Comparison of ENCODE assay signal across 12 cellular contexts in genomic region chr18:28013064-28013463, GRCh38.
DNase-seq lines count a peak whose midpoint lies in the region; ATAC-seq and TF ChIP-seq lines count a peak whose summit lies in the region.
"Had no signal": no experiment of that assay in that cellular context is flagged by ENCODE, and none has a peak within 500 bp of the region (broad histone marks: within the 10 kb centered on the region; RNA-seq: fewer than 3 reads in every experiment).

No MANE protein-coding gene starts in this region.

- H3K4me2 ChIP-seq in GM23338 (no peak overlapping the region), hepatocyte (no peak overlapping the region)

- no peaks in the 10 kb centered on the region for H3F3A ChIP-seq in GM23338 (replicated peaks; ENCODE audit: low read depth)

- TF ChIP-seq POLR2A in stomach (IDR thresholded peaks at IDR 0.05), result no peak

- H3K27ac ChIP-seq in GM23338 (ENCODE audit: low read depth) (no peak overlapping the region), hepatocyte (no peak overlapping the region), stomach (no peak overlapping the region)
- H3K27ac ChIP-seq: transverse colon had no signal

- no peak overlapping the region for H3K9ac ChIP-seq in adipocyte (ENCODE audit: low read length)

- H3K79me2 ChIP-seq in GM23338 (replicated peaks; ENCODE audit: insufficient read depth), result no peaks in the 10 kb centered on the region
- H3K79me2 ChIP-seq in hepatocyte, result peaks cover 7% of the 10 kb centered on the region

- peak; percentile 36 for TF ChIP-seq CTCF in AG04449 (IDR thresholded peaks at IDR 0.05; ENCODE audit: insufficient read depth, low read length, missing control alignments)
- peak; percentile 32 to 60; a peak in 3 of 4 replicates for TF ChIP-seq CTCF in GM23338 (conservative IDR thresholded peaks at IDR 0.05; ENCODE audit: low read depth in 2 of 2)
- TF ChIP-seq CTCF in hepatocyte (IDR thresholded peaks at IDR 0.05; ENCODE audit: poor library complexity), result peak; percentile 55
- no peak for TF ChIP-seq CTCF in GM13976 (IDR thresholded peaks at IDR 0.05; ENCODE audit: borderline replicate concordance, control extremely low read depth, extremely low read depth, insufficient read depth, missing control alignments)
- TF ChIP-seq CTCF in stomach (IDR thresholded peaks at IDR 0.05), result peak in 2 of 7 experiments; percentile 15 to 27

- H3K4me1 ChIP-seq in GM23338 (ENCODE audit: insufficient read depth) (peaks cover 13% of the 10 kb centered on the region; the same call in 1 of the 2 replicates), adipocyte (ENCODE audit: control insufficient read depth, insufficient read depth, low read length) (peaks cover 11% of the 10 kb centered on the region), hepatocyte (ENCODE audit: insufficient read depth) (peaks cover 19% of the 10 kb centered on the region), stomach (no peaks in the 10 kb centered on the region)
- H3K4me1 ChIP-seq: transverse colon had no signal

- no peak overlapping the region for H3K4me3 Mint-ChIP-seq in GM23338
- H3K4me3 Mint-ChIP-seq: activated naive CD4-positive, alpha-beta T cell treated with anti-CD3 and anti-CD28 coated beads, Interleukin-2, amount 50 U/mL, for 24 hours had no signal

- H3K4me1 Mint-ChIP-seq in GM23338, result peaks cover 8% of the 10 kb centered on the region
- H3K4me1 Mint-ChIP-seq: activated naive CD4-positive, alpha-beta T cell treated with anti-CD3 and anti-CD28 coated beads, Interleukin-2, amount 50 U/mL, for 24 hours had no signal

- no peaks in the 10 kb centered on the region for H3K9me3 Mint-ChIP-seq in GM23338

- H3K9me3 ChIP-seq in adipocyte (ENCODE audit: control insufficient read depth, low read length) (no peaks in the 10 kb centered on the region), hepatocyte (ENCODE audit: low read depth) (no peaks in the 10 kb centered on the region), stomach (no peaks in the 10 kb centered on the region)
- H3K9me3 ChIP-seq: transverse colon had no signal

- no peak overlapping the region for H3K27ac Mint-ChIP-seq in GM23338
- H3K27ac Mint-ChIP-seq: activated naive CD4-positive, alpha-beta T cell treated with anti-CD3 and anti-CD28 coated beads, Interleukin-2, amount 50 U/mL, for 24 hours had no signal

- H2AFZ ChIP-seq in GM23338, result no peak overlapping the region
- no peak overlapping the region for H2AFZ ChIP-seq in hepatocyte

- H3K27me3 ChIP-seq in GM23338 (ENCODE audit: insufficient read depth) (no peaks in the 10 kb centered on the region), adipocyte (replicated peaks; ENCODE audit: control insufficient read depth, insufficient read depth, low read length) (no peaks in the 10 kb centered on the region), hepatocyte (no peaks in the 10 kb centered on the region), stomach (no peaks in the 10 kb centered on the region)
- H3K27me3 ChIP-seq: transverse colon had no signal

- in situ Hi-C loops in GM13976 (cut with MboI; ENCODE audit: low sequenced_read_pairs, unreplicated experiment), result no loop called here

- POLR2A ChIA-PET in AG04449 (lab: Yijun Ruan, JAX), result no interaction called here

- intact Hi-C loops in stomach (cut with DNase I; ENCODE audit: low total_unique reads), result no loop called here

- H4K20me1 ChIP-seq in GM23338 (replicated peaks; ENCODE audit: insufficient read depth), result no peaks in the 10 kb centered on the region
- H4K20me1 ChIP-seq in hepatocyte (ENCODE audit: insufficient read depth, poor library complexity, severe bottlenecking), result no peaks in the 10 kb centered on the region

- no peak for TF ChIP-seq EP300 in stomach (IDR thresholded peaks at IDR 0.05)

- no peaks in the 10 kb centered on the region for H3K36me3 Mint-ChIP-seq in GM23338 (ENCODE audit: low read depth)
- H3K36me3 Mint-ChIP-seq: activated naive CD4-positive, alpha-beta T cell treated with anti-CD3 and anti-CD28 coated beads, Interleukin-2, amount 50 U/mL, for 24 hours had no signal

- H3K36me3 ChIP-seq in GM23338 (ENCODE audit: insufficient read depth) (no peaks in the 10 kb centered on the region), adipocyte (ENCODE audit: control insufficient read depth, insufficient read depth, low read length, severe bottlenecking) (no peaks in the 10 kb centered on the region), hepatocyte (replicated peaks; ENCODE audit: insufficient read depth, low read depth) (no peaks in the 10 kb centered on the region), stomach (no peaks in the 10 kb centered on the region)
- H3K36me3 ChIP-seq: transverse colon had no signal

- ATAC-seq in GM23338 (no peak), HG03469 (IDR thresholded peaks at IDR 0.05; ENCODE audit: unreplicated experiment) (no peak)

- 81% methylated on average over 1 of the region's 1 CpG for WGBS in hepatocyte (ENCODE audit: low lambda C conversion rate, missing lambda C conversion rate)
- WGBS in stomach, 5 donors, result 29 to 60% (median 42%) methylated on average over 1 of the region's 1 CpG

- DNase-seq in AG04449 (ENCODE audit: low read depth, low spot score) (no peak), GM23338 (ENCODE audit: low spot score) (peak; percentile 16), adipocyte (ENCODE audit: low read depth) (peak; percentile 58), hepatocyte (ENCODE audit: low spot score) (peak; percentile 17), GM13976 (ENCODE audit: low spot score) (no peak), stomach (no peak), NCI-H226 (no peak)
- DNase-seq: Karpas-422; stimulated activated CD4-positive, alpha-beta T cell treated with anti-CD3 and anti-CD28 coated beads, Interleukin-4, amount 100 ng/mL, for 4 hours; transverse colon had no signal

- peaks cover 2% of the 10 kb centered on the region for H3K27me3 Mint-ChIP-seq in GM23338 (ENCODE audit: insufficient read depth, low read depth, poor library complexity)
- H3K27me3 Mint-ChIP-seq: activated naive CD4-positive, alpha-beta T cell treated with anti-CD3 and anti-CD28 coated beads, Interleukin-2, amount 50 U/mL, for 24 hours had no signal

- H3K9me2 ChIP-seq in GM23338 (ENCODE audit: insufficient read depth) (no peaks in the 10 kb centered on the region), hepatocyte (replicated peaks; ENCODE audit: insufficient read depth) (no peaks in the 10 kb centered on the region)

- H3K4me3 ChIP-seq in AG04449 (ENCODE audit: low read depth, low read length) (no peak overlapping the region), GM23338 (no peak overlapping the region), adipocyte (ENCODE audit: low read length) (no peak overlapping the region), hepatocyte (no peak overlapping the region), stomach (no peak overlapping the region)
- H3K4me3 ChIP-seq: transverse colon had no signal

- CTCF ChIA-PET in AG04449 (lab: Yijun Ruan, JAX), result interaction anchor here (0.9 to 1.7 kb wide), 10 partner anchors 9 to 177 kb away, joined by 3 to 5 read pairs (median 3); no protein-coding TSS in a partner anchor

TF ChIP-seq in GM23338, 12 proteins besides CTCF, POLR2A, EP300 and RAD21 (continues in another document):
- no peak for TF ChIP-seq CREB1 (CRISPR knock-in tag; IDR thresholded peaks at IDR 0.05; ENCODE audit: low read depth)
- no peak for TF ChIP-seq ZNF331 (CRISPR knock-in tag; IDR thresholded peaks at IDR 0.05; ENCODE audit: low read depth)
- TF ChIP-seq, protein P1, sequence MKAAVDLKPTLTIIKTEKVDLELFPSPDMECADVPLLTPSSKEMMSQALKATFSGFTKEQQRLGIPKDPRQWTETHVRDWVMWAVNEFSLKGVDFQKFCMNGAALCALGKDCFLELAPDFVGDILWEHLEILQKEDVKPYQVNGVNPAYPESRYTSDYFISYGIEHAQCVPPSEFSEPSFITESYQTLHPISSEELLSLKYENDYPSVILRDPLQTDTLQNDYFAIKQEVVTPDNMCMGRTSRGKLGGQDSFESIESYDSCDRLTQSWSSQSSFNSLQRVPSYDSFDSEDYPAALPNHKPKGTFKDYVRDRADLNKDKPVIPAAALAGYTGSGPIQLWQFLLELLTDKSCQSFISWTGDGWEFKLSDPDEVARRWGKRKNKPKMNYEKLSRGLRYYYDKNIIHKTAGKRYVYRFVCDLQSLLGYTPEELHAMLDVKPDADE (IDR thresholded peaks at IDR 0.05), result no peak

Comparison
In these comparisons a context has a peak if more than half of its experiments do, and no peak if none do; other contexts are left out.
1. DNase-seq: peak in GM23338 (single experiment), adipocyte (single experiment) and hepatocyte (single experiment); none in AG04449 (single experiment), GM13976 (single experiment), stomach (single experiment) and NCI-H226 (single experiment).